Comparison of ENCODE assay signal across 12 cellular contexts in genomic region chr10:117164878-117165556, GRCh38. TPM values are rescaled to one million over a fixed set of nuclear protein-coding genes. Genes with fewer than 3 reads are reported as not detected.
DNase-seq lines count a peak whose midpoint lies in the region; ATAC-seq, FAIRE-seq and TF ChIP-seq lines count a peak whose summit lies in the region.
"Had no signal": no experiment of that assay in that cellular context is flagged by ENCODE, and none has a peak within 500 bp of the region (broad histone marks: within the 10 kb centered on the region; RNA-seq: fewer than 3 reads in every experiment).

No MANE protein-coding gene starts in this region.

- TF ChIP-seq POLR2A in A549 (IDR thresholded peaks at IDR 0.05; ENCODE audit: low read length), result no peak

- peaks cover 47% of the 10 kb centered on the region for H3K27me3 Mint-ChIP-seq in Calu3 (ENCODE audit: unreplicated experiment)
- H3K27me3 Mint-ChIP-seq in dendritic cell treated with granulocyte-macrophage colony-stimulating factor and Interleukin-4, amounts not matched to agents 40 ng/mL and 50 ng/mL, for 4 days, result peaks cover 97% of the 10 kb centered on the region

- no peak for TF ChIP-seq RAD21 in A549 (conservative IDR thresholded peaks at IDR 0.05 in 1 of 2, IDR thresholded peaks at IDR 0.05 in 1 of 2)

- H3K27ac ChIP-seq in A549 (no peak overlapping the region), muscle layer of colon (ENCODE audit: low read depth, low read length) (no peak overlapping the region), tibial artery (no peak overlapping the region)
- H3K27ac ChIP-seq: VCaP had no signal

- H3K36me3 Mint-ChIP-seq in Calu3 (ENCODE audit: insufficient read depth, unreplicated experiment), result peaks cover 7% of the 10 kb centered on the region
- H3K36me3 Mint-ChIP-seq in dendritic cell treated with granulocyte-macrophage colony-stimulating factor and Interleukin-4, amounts not matched to agents 40 ng/mL and 50 ng/mL, for 4 days (ENCODE audit: low read depth), result no peaks in the 10 kb centered on the region

- no peak for ATAC-seq in A549
- ATAC-seq in HG02759 (IDR thresholded peaks at IDR 0.05; ENCODE audit: unreplicated experiment), result no peak

- no peaks in the 10 kb centered on the region for H3K9me3 Mint-ChIP-seq in Calu3 (ENCODE audit: low read depth, unreplicated experiment)
- H3K9me3 Mint-ChIP-seq in dendritic cell treated with granulocyte-macrophage colony-stimulating factor and Interleukin-4, amounts not matched to agents 40 ng/mL and 50 ng/mL, for 4 days, result no peaks in the 10 kb centered on the region

- H3K27me3 ChIP-seq in muscle layer of colon (ENCODE audit: control insufficient read depth in 1 of 2, insufficient read depth in 2 of 2, low read length in 2 of 2), result peaks cover 87 to 93% of the 10 kb centered on the region in 2 donors
- H3K27me3 ChIP-seq in tibial artery, result peaks cover 3 to 100% of the 10 kb centered on the region in 2 donors

- no peak for DNase-seq in A549 (ENCODE audit: low read depth in 1 of 2, low spot score in 1 of 2)
- DNase-seq in Calu3, result no peak
- no peak for DNase-seq in NCI-H2029 treated with DMSO at 0.1 percent for 48 hours (lab: John Stamatoyannopoulos, UW)
- no peak for DNase-seq in tibial artery
- no peak for DNase-seq in HTR-8/SVneo (ENCODE audit: insufficient read length, low spot score)
- DNase-seq: activated effector memory CD4-positive, alpha-beta T cell treated with Interleukin-2 at 50 U/mL for 16 hours; effector CD4-positive, alpha-beta T cell had no signal

- BruUV-seq in Calu3 (replicated peaks; lab: Mats Ljungman, UMichigan), result no TSS peak

- intact Hi-C loops in Calu3 (cut with micrococcal nuclease; ENCODE audit: unreplicated experiment), result loop anchor here (5.0 kb wide), 1 partner anchor 278 kb away; no protein-coding TSS in a partner anchor
- intact Hi-C loops in dendritic cell treated with granulocyte-macrophage colony-stimulating factor and Interleukin-4, amounts not matched to agents 40 ng/mL and 50 ng/mL, for 4 days (cut with micrococcal nuclease), result loop anchor here (5.0 kb wide), 1 partner anchor 163 kb away; no protein-coding TSS in a partner anchor
- intact Hi-C loops in tibial artery (cut with DNase I; ENCODE audit: low total_unique reads), result no loop called here

- no peak for FAIRE-seq in A549 (lab: Jason Lieb, UNC)
- FAIRE-seq in HTR-8/SVneo (lab: Jason Lieb, UNC), result no peak

- POLR2A ChIA-PET in A549 (lab: Yijun Ruan, JAX), result interaction anchor here (1.0 to 1.7 kb wide), 2 partner anchors 276 to 368 kb away, joined by 3 to 6 read pairs; no protein-coding TSS in a partner anchor

- no peak overlapping the region for H3K9ac ChIP-seq in muscle layer of colon (ENCODE audit: low read length)

- peak overlapping the region; percentile 93; the same call in 2 of the 3 replicates for H3K4me2 ChIP-seq in A549

- H3K36me3 ChIP-seq in muscle layer of colon (ENCODE audit: insufficient read depth, low read length) (no peaks in the 10 kb centered on the region), tibial artery (no peaks in the 10 kb centered on the region)

- peak overlapping the region; percentile 58 for H3K4me3 Mint-ChIP-seq in Calu3 (ENCODE audit: low read depth, unreplicated experiment)
- H3K4me3 Mint-ChIP-seq in dendritic cell treated with granulocyte-macrophage colony-stimulating factor and Interleukin-4, amounts not matched to agents 40 ng/mL and 50 ng/mL, for 4 days, result peak overlapping the region; percentile 68

- WGBS in A549 (ENCODE audit: missing lambda C conversion rate), result 88% methylated on average over 29 of the region's 29 CpGs

- H3K4me1 ChIP-seq in A549, result peaks cover 8% of the 10 kb centered on the region; the same call in 2 of the 3 replicates
- peaks cover 30% of the 10 kb centered on the region for H3K4me1 ChIP-seq in muscle layer of colon (ENCODE audit: insufficient read depth, low read length)
- H3K4me1 ChIP-seq in tibial artery, result peaks cover 0 to 52% (median 39%) of the 10 kb centered on the region in 4 donors

- H3K4me3 ChIP-seq in A549 (no peak overlapping the region), muscle layer of colon (ENCODE audit: low read depth in 1 of 2, low read length in 2 of 2) (peak overlapping the region; percentile 5 to 33), tibial artery (peak overlapping the region in 1 of 2 donors; percentile 40)

- H3K9me3 ChIP-seq in A549 (no peaks in the 10 kb centered on the region), muscle layer of colon (ENCODE audit: low read length) (peaks cover 3% of the 10 kb centered on the region), tibial artery (no peaks in the 10 kb centered on the region)

- CTCF ChIA-PET in A549 (lab: Yijun Ruan, JAX), result interaction anchor here (0.6 to 19.7 kb wide), 23 partner anchors 7 to 551 kb away, joined by 3 to 1061 read pairs (median 5); partner anchors contain the start of gene VAX1
- CTCF ChIA-PET in Calu3 (lab: Charles Lee), result interaction anchor here (0.6 to 1.5 kb wide), 3 partner anchors 10 to 356 kb away, joined by 3 to 6 read pairs (median 3); no protein-coding TSS in a partner anchor

- no peak for TF ChIP-seq EP300 in A549 (IDR thresholded peaks at IDR 0.05)

- TF ChIP-seq CTCF in A549 (IDR thresholded peaks at IDR 0.05), result no peak
- no peak for TF ChIP-seq CTCF in Calu3 (IDR thresholded peaks at IDR 0.05; ENCODE audit: unreplicated experiment)
- no peak for TF ChIP-seq CTCF in tibial artery (IDR thresholded peaks at IDR 0.05)

- H3K27ac Mint-ChIP-seq in Calu3 (ENCODE audit: unreplicated experiment), result no peak overlapping the region
- peak overlapping the region; percentile 50 for H3K27ac Mint-ChIP-seq in dendritic cell treated with granulocyte-macrophage colony-stimulating factor and Interleukin-4, amounts not matched to agents 40 ng/mL and 50 ng/mL, for 4 days

- no peaks in the 10 kb centered on the region for H3K4me1 Mint-ChIP-seq in Calu3 (ENCODE audit: low read depth, unreplicated experiment)
- peaks cover 58% of the 10 kb centered on the region for H3K4me1 Mint-ChIP-seq in dendritic cell treated with granulocyte-macrophage colony-stimulating factor and Interleukin-4, amounts not matched to agents 40 ng/mL and 50 ng/mL, for 4 days (ENCODE audit: low read depth)

TF ChIP-seq in A549, 52 proteins besides CTCF, POLR2A, EP300 and RAD21 (continues in another document):
- no peak for TF ChIP-seq ESRRA (IDR thresholded peaks at IDR 0.05; ENCODE audit: borderline replicate concordance, low read length)
- TF ChIP-seq FOXS1 (CRISPR knock-in tag; IDR thresholded peaks at IDR 0.05), result no peak
- no peak for TF ChIP-seq RNF2 (IDR thresholded peaks at IDR 0.05; ENCODE audit: borderline replicate concordance, low read depth)
- no peak for TF ChIP-seq EHMT2 (IDR thresholded peaks at IDR 0.05; ENCODE audit: low read depth)
- TF ChIP-seq ZC3H11A (IDR thresholded peaks at IDR 0.05), result no peak
- no peak for TF ChIP-seq RARB (CRISPR knock-in tag; IDR thresholded peaks at IDR 0.05)
- no peak for TF ChIP-seq USF2 (IDR thresholded peaks at IDR 0.05)
- no peak for TF ChIP-seq HOXB13 (CRISPR knock-in tag; IDR thresholded peaks at IDR 0.05; ENCODE audit: low read depth)
- no peak for TF ChIP-seq POLR2AphosphoS2 (conservative IDR thresholded peaks at IDR 0.05; ENCODE audit: low read length)
- TF ChIP-seq ATOH8 (CRISPR knock-in tag; IDR thresholded peaks at IDR 0.05; ENCODE audit: low read depth), result no peak
- no peak for TF ChIP-seq MYC (IDR thresholded peaks at IDR 0.05; ENCODE audit: borderline replicate concordance, low read length)
- TF ChIP-seq SREBF2 (IDR thresholded peaks at IDR 0.05), result no peak
- TF ChIP-seq MAFK (IDR thresholded peaks at IDR 0.05; ENCODE audit: partially characterized antibody), result no peak
- no peak for TF ChIP-seq CBX2 (IDR thresholded peaks at IDR 0.05; ENCODE audit: borderline replicate concordance, low read depth)
- no peak for TF ChIP-seq NFE2L2 (conservative IDR thresholded peaks at IDR 0.05; ENCODE audit: low read length)
- no peak for TF ChIP-seq ELK1 (IDR thresholded peaks at IDR 0.05; ENCODE audit: low read depth, low read length)
- no peak for TF ChIP-seq JUN (IDR thresholded peaks at IDR 0.05)

RNA-seq across cellular contexts. Expression of gene VAX1, which starts 26.9 kb away (rescaled TPM):
- polyA plus RNA-seq in A549 (2011; rRNA removed), result 0.60 and 0.70 TPM in 2 replicates
- 0.73 and 1.0 TPM in 2 replicates for polyA plus RNA-seq in A549 (2012; cell fraction: cytosol; rRNA removed)
- polyA plus RNA-seq in A549 (2012; cell fraction: nucleus; rRNA removed), result 1.3 and 1.5 TPM in 2 replicates
- polyA plus RNA-seq in A549 (2017; fragmentation: RNase III; extraction: RNeasy Plus Mini Kit Qiagen cat#74134 plus additional on column Dnase treatment), result 0.54 to 0.71 TPM (median 0.68 TPM) in 3 replicates
- polyA minus RNA-seq in A549 (2011; rRNA and poly(A)+ RNA removed), result 0.33 and 0.44 TPM in 2 replicates
- total RNA-seq in Calu3 (2022), result not detected in 2 replicates
- total RNA-seq: RPMI7951 had no signal

RNA-seq across cellular contexts. Expression of gene KCNK18, which starts 32.3 kb away (rescaled TPM):
- polyA plus RNA-seq in A549 (2011; rRNA removed) (not detected in 2 replicates), A549 (2017; fragmentation: RNase III; extraction: RNeasy Plus Mini Kit Qiagen cat#74134 plus additional on column Dnase treatment) (not detected in 3 replicates)
- not detected in 2 replicates for polyA plus RNA-seq in A549 (2012; cell fraction: cytosol; rRNA removed)
- polyA plus RNA-seq in A549 (2012; cell fraction: nucleus; rRNA removed), result not detected in 2 replicates
- not detected in 2 replicates for polyA minus RNA-seq in A549 (2011; rRNA and poly(A)+ RNA removed)
- not detected in 2 replicates for total RNA-seq in Calu3 (2022)
- total RNA-seq: RPMI7951 had no signal
